Comparison of ENCODE assay signal across 21 cellular contexts in genomic region chr5:141328231-141328630, GRCh38. TPM values are rescaled to one million over a fixed set of nuclear protein-coding genes. Genes with fewer than 3 reads are reported as not detected.
DNase-seq lines count a peak whose midpoint lies in the region; ATAC-seq, FAIRE-seq and TF ChIP-seq lines count a peak whose summit lies in the region.
"Had no signal": no experiment of that assay in that cellular context is flagged by ENCODE, and none has a peak within 500 bp of the region (broad histone marks: within the 10 kb centered on the region; RNA-seq: fewer than 3 reads in every experiment).

No MANE protein-coding gene starts in this region.

- H3K4me1 Mint-ChIP-seq in activated CD4-positive, alpha-beta T cell treated with anti-CD3 and anti-CD28 coated beads for 36 hours = peaks cover 2% of the 10 kb centered on the region
- no peaks in the 10 kb centered on the region for H3K4me1 Mint-ChIP-seq in mesothelial cell of epicardium

- FAIRE-seq in GM12878 (lab: Jason Lieb, UNC) (no peak), HTR-8/SVneo (lab: Jason Lieb, UNC) (no peak)
- FAIRE-seq: G401.6, H54, RCC 7860 had no signal

- no peak overlapping the region for H3K27ac Mint-ChIP-seq in activated CD4-positive, alpha-beta T cell treated with anti-CD3 and anti-CD28 coated beads for 36 hours
- no peak overlapping the region for H3K27ac Mint-ChIP-seq in mesothelial cell of epicardium

- H3K79me1 ChIP-seq in neuronal stem cell (ENCODE audit: low read depth, low read length) = no peaks in the 10 kb centered on the region

- peaks cover 16% of the 10 kb centered on the region for H3K36me3 Mint-ChIP-seq in activated CD4-positive, alpha-beta T cell treated with anti-CD3 and anti-CD28 coated beads for 36 hours (ENCODE audit: low read depth)
- H3K36me3 Mint-ChIP-seq in mesothelial cell of epicardium = peaks cover 6% of the 10 kb centered on the region

- no TSS peak for BruUV-seq in GM12878 (replicated peaks; lab: Mats Ljungman, UMichigan)

- intact Hi-C loops in activated CD4-positive, alpha-beta T cell treated with anti-CD3 and anti-CD28 coated beads for 36 hours (cut with DNase I, micrococcal nuclease) = loop anchor here in 1 of 2 experiments (10.0 kb wide), 1 partner anchor 597 kb away; the partner anchor contains the start of gene DELE1
- intact Hi-C loops in GM12878 (cut with micrococcal nuclease; ENCODE audit: unreplicated experiment) = no loop called here

- SMC1A ChIA-PET in GM12878 (lab: Charles Lee; ENCODE audit: uncharacterized antibody, unreplicated experiment) = interaction anchor here (1.2 to 1.5 kb wide), 4 partner anchors 8 to 102 kb away, joined by 3 to 5 read pairs (median 3); partner anchors contain the start of genes PCDHGA12, PCDHGA2, PCDHGA3 and TAF7

- in situ Hi-C loops in GM12878 (cut with MboI) = loop anchor here (10.0 kb wide), 1 partner anchor 237 kb away; no protein-coding TSS in a partner anchor

- RAD21 ChIA-PET in GM12878 (lab: Charles Lee; ENCODE audit: unreplicated experiment) = interaction anchor here (0.6 to 1.2 kb wide), 2 partner anchors 93 to 343 kb away, joined by 3 to 5 read pairs; partner anchors contain the start of gene PCDHGA11

- H3K4me1 ChIP-seq in BLaER1 (peaks cover 6% of the 10 kb centered on the region), GM12878 (ENCODE audit: control insufficient read depth, insufficient read depth, low read length) (no peaks in the 10 kb centered on the region), neuronal stem cell (ENCODE audit: control insufficient read depth in 2 of 2, insufficient read depth in 1 of 2, low read depth in 1 of 2, low read length in 2 of 2) (no peaks in the 10 kb centered on the region)

- no peak overlapping the region for H3K4me3 Mint-ChIP-seq in activated CD4-positive, alpha-beta T cell treated with anti-CD3 and anti-CD28 coated beads for 36 hours
- no peak overlapping the region for H3K4me3 Mint-ChIP-seq in mesothelial cell of epicardium

- no peak overlapping the region for H4K8ac ChIP-seq in neuronal stem cell (ENCODE audit: low read depth, low read length)

- H3K4me2 ChIP-seq in BLaER1 (no peak overlapping the region), GM12878 (ENCODE audit: control insufficient read depth, insufficient read depth) (no peak overlapping the region), neuronal stem cell (ENCODE audit: insufficient read depth, low read length, poor library complexity, severe bottlenecking) (no peak overlapping the region)

- H3K18ac ChIP-seq in neuronal stem cell (ENCODE audit: low read length) = no peak overlapping the region

- peak; percentile 19 for DNase-seq in activated CD4-positive, alpha-beta T cell treated with anti-CD3 and anti-CD28 coated beads for 36 hours
- no peak for DNase-seq in activated CD4-positive, alpha-beta T cell treated with anti-CD3 and anti-CD28 coated beads for 4 hours
- DNase-seq in GM12878 (ENCODE audit: low read depth, low spot score) (no peak), neuronal stem cell (ENCODE audit: low spot score) (no peak), HK-2 (ENCODE audit: unreplicated experiment) (no peak), mesothelial cell of epicardium (ENCODE audit: low spot score in 2 of 2, unreplicated experiment in 2 of 2) (no peak), HTR-8/SVneo (ENCODE audit: insufficient read length, low spot score) (no peak)
- DNase-seq: 8988T, C1 segment of cervical spinal cord, KBM-7, NCI-H1092 treated with DMSO at 0.1 percent for 48 hours, NCI-H1436 treated with DMSO at 0.1 percent for 48 hours, NCI-H1930, NCI-H2227 treated with DMSO at 0.1 percent for 48 hours, NCI-H510A, SHP77 treated with DMSO at 0.1 percent for 48 hours had no signal

- H3K4me3 ChIP-seq in BLaER1 (0 out of 2 replicates have a peak overlapping the region, but pooled peaks have one; percentile 4), GM12878 (no peak overlapping the region), neuronal stem cell (ENCODE audit: low read length in 2 of 2) (no peak overlapping the region)
- H3K4me3 ChIP-seq: SK-N-MC had no signal

- H2AFZ ChIP-seq in GM12878 (ENCODE audit: control insufficient read depth, low read depth, low read length) (no peak overlapping the region), neuronal stem cell (ENCODE audit: low read length) (no peak overlapping the region)

- peaks cover 39% of the 10 kb centered on the region for H3K27me3 Mint-ChIP-seq in activated CD4-positive, alpha-beta T cell treated with anti-CD3 and anti-CD28 coated beads for 36 hours
- H3K27me3 Mint-ChIP-seq in mesothelial cell of epicardium (ENCODE audit: low read depth) = no peaks in the 10 kb centered on the region

- H3K36me3 ChIP-seq in BLaER1 (peaks cover 41% of the 10 kb centered on the region), GM12878 (ENCODE audit: control insufficient read depth in 2 of 2, insufficient read depth in 2 of 2, low read length in 1 of 2) (no peaks in the 10 kb centered on the region), neuronal stem cell (replicated peaks in 1 of 2; ENCODE audit: control insufficient read depth in 2 of 2, insufficient read depth in 2 of 2, low read length in 2 of 2) (no peaks in the 10 kb centered on the region)

- TF ChIP-seq POLR2A in GM12878 (IDR thresholded peaks at IDR 0.05; ENCODE audit: low read depth, low read length) = no peak

- H2BK5ac ChIP-seq in neuronal stem cell (ENCODE audit: low read length) = no peak overlapping the region

- H2BK15ac ChIP-seq in neuronal stem cell (ENCODE audit: low read length) = no peak overlapping the region

- WGBS in GM12878 (ENCODE audit: insufficient coverage, insufficient replicate concordance, low lambda C conversion rate, missing lambda C conversion rate) = 26% methylated on average over 8 of the region's 8 CpGs
- no CpG with 5 or more reads among the region's 8 CpGs for WGBS in neuronal stem cell (ENCODE audit: extremely low coverage in 2 of 2, insufficient read length in 2 of 2, insufficient replicate concordance in 1 of 2), 2 donors

- peak overlapping the region; percentile 5 for H4K91ac ChIP-seq in neuronal stem cell (ENCODE audit: low read depth, low read length, poor library complexity)

- H3K9ac ChIP-seq in BLaER1 (no peak overlapping the region), GM12878 (ENCODE audit: control insufficient read depth, insufficient read depth, low read length) (no peak overlapping the region), neuronal stem cell (ENCODE audit: low read depth, low read length, poor library complexity) (no peak overlapping the region)

- POLR2A ChIA-PET in activated CD4-positive, alpha-beta T cell treated with anti-CD3 and anti-CD28 coated beads for 36 hours (lab: Charles Lee) = no interaction called here
- POLR2A ChIA-PET in GM12878 (lab: Charles Lee) = interaction anchor here (0.6 kb wide), 1 partner anchor 11 kb away, joined by 3 read pairs; no protein-coding TSS in a partner anchor

- H2BK120ac ChIP-seq in neuronal stem cell (ENCODE audit: low read depth, low read length) = no peak overlapping the region

- no peaks in the 10 kb centered on the region for H3K79me2 ChIP-seq in GM12878 (ENCODE audit: control insufficient read depth, insufficient read depth, low read length)

- no peak for TF ChIP-seq RAD21 in GM12878 (IDR thresholded peaks at IDR 0.05; ENCODE audit: insufficient read depth, low read depth, low read length)

- H3K9me3 ChIP-seq in BLaER1 = peaks cover 82% of the 10 kb centered on the region
- peaks cover 5% of the 10 kb centered on the region; the same call in 2 of the 3 replicates for H3K9me3 ChIP-seq in GM12878 (replicated peaks; ENCODE audit: control insufficient read depth, insufficient read depth, low read length)
- peaks cover 29% of the 10 kb centered on the region in 2 donors for H3K9me3 ChIP-seq in neuronal stem cell (replicated peaks in 1 of 2; ENCODE audit: control insufficient read depth in 2 of 2, insufficient read depth in 1 of 2, low read depth in 1 of 2, low read length in 2 of 2)

- CTCF ChIA-PET in activated CD4-positive, alpha-beta T cell treated with anti-CD3 and anti-CD28 coated beads for 36 hours (lab: Charles Lee) = interaction anchor here (0.6 to 4.1 kb wide), 11 partner anchors 8 to 235 kb away, joined by 3 to 23 read pairs (median 4); partner anchors contain the start of genes PCDHGA2 and TAF7
- CTCF ChIA-PET in GM12878 (lab: Yijun Ruan, JAX) = interaction anchor here (1.5 kb wide), 2 partner anchors 12 to 14 kb away, joined by 3 to 4 read pairs; no protein-coding TSS in a partner anchor

- H2AK5ac ChIP-seq in neuronal stem cell (ENCODE audit: low read depth, low read length) = no peak overlapping the region

- no peaks in the 10 kb centered on the region for H4K20me1 ChIP-seq in BLaER1
- H4K20me1 ChIP-seq in GM12878 (ENCODE audit: control insufficient read depth, insufficient read depth) = no peaks in the 10 kb centered on the region

- no peak for ATAC-seq in activated CD4-positive, alpha-beta T cell treated with anti-CD3 and anti-CD28 coated beads for 36 hours
- no peak for ATAC-seq in GM12878

- peaks cover 24% of the 10 kb centered on the region for H3K9me3 Mint-ChIP-seq in activated CD4-positive, alpha-beta T cell treated with anti-CD3 and anti-CD28 coated beads for 36 hours (ENCODE audit: low read depth)
- peaks cover 58% of the 10 kb centered on the region for H3K9me3 Mint-ChIP-seq in mesothelial cell of epicardium

- H3K23ac ChIP-seq in neuronal stem cell (ENCODE audit: low read depth, low read length, poor library complexity) = no peak overlapping the region

- no peak for TF ChIP-seq EP300 in GM12878 (IDR thresholded peaks at IDR 0.05; ENCODE audit: borderline replicate concordance in 1 of 2, control insufficient read depth in 1 of 2, low read depth in 2 of 2, low read length in 2 of 2)

- peak overlapping the region; percentile 33 for H3K14ac ChIP-seq in neuronal stem cell (ENCODE audit: low read length)

- H3K27me3 ChIP-seq in BLaER1 (no peaks in the 10 kb centered on the region), GM12878 (replicated peaks in 1 of 2; ENCODE audit: control insufficient read depth in 2 of 2, insufficient read depth in 2 of 2, low read length in 1 of 2) (no peaks in the 10 kb centered on the region; a peak in 1 of 4 replicates), neuronal stem cell (ENCODE audit: control insufficient read depth in 3 of 3, insufficient read depth in 3 of 3, low read depth in 1 of 3, low read length in 3 of 3) (no peaks in the 10 kb centered on the region)

- no peak overlapping the region for H3K27ac ChIP-seq in BLaER1
- no peak overlapping the region for H3K27ac ChIP-seq in GM12878 (ENCODE audit: control insufficient read depth, insufficient read depth)
- no peak overlapping the region for H3K27ac ChIP-seq in neuronal stem cell (replicated peaks; ENCODE audit: low read length)
- H3K27ac ChIP-seq: SK-N-MC had no signal

- TF ChIP-seq CTCF in GM12878 (IDR thresholded peaks at IDR 0.05 in 2 of 3, conservative IDR thresholded peaks at IDR 0.05 in 1 of 3; ENCODE audit: control insufficient read depth in 2 of 3, extremely low read depth in 1 of 3, insufficient read depth in 1 of 3, low read depth in 3 of 3, low read length in 3 of 3) = no peak
- TF ChIP-seq CTCF in mesothelial cell of epicardium (IDR thresholded peaks at IDR 0.05; ENCODE audit: unreplicated experiment) = no peak

- H2BK12ac ChIP-seq in neuronal stem cell (ENCODE audit: low read length) = no peak overlapping the region

- H3K4ac ChIP-seq in neuronal stem cell (ENCODE audit: low read length) = no peak overlapping the region

RNA-seq across cellular contexts. Expression of gene PCDHGA1, which starts 2.1 kb away (rescaled TPM):
- under 1 TPM in 1 of 2 experiments, not detected in 1; 0.05 TPM for total RNA-seq in activated CD4-positive, alpha-beta T cell treated with anti-CD3 and anti-CD28 coated beads for 36 hours
- 1.8 and 2.0 TPM in 2 replicates for total RNA-seq in GM12878 (2013; cell fraction: nucleolus; rRNA removed)
- 0.22 and 0.51 TPM in 2 replicates for total RNA-seq in GM12878 (2014; rRNA removed)
- total RNA-seq in GM12878 (2014; rRNA removed; fragmentation: Illumina TruSeq; extraction: Trizol) = 0.18 and 0.32 TPM in 2 replicates
- total RNA-seq in GM12878 (2021) = 0.19 and 0.31 TPM in 2 replicates
- polyA plus RNA-seq in GM12878 (2011; ENCODE audit: low read depth) = 0.16 TPM
- polyA plus RNA-seq in GM12878 (2011; rRNA removed) = 0.17 and 0.19 TPM in 2 replicates
- polyA plus RNA-seq in GM12878 (2011; cell fraction: cytosol; rRNA removed) = 0.05 and 0.10 TPM in 2 replicates
- polyA plus RNA-seq in GM12878 (2011; cell fraction: nucleus; rRNA removed) = 0.37 and 0.43 TPM in 2 replicates
- 0.09 and 0.13 TPM in 2 replicates for polyA plus RNA-seq in GM12878 (2012)
- 0.18 and 0.25 TPM in 2 replicates for polyA plus RNA-seq in GM12878 (2014; fragmentation: Illumina TruSeq; extraction: Trizol)
- polyA plus RNA-seq in GM12878 (2014; fragmentation: Nextera tagmentation; extraction: Ambion mirVana) = under 1 TPM in 1 of 2 experiments, not detected in 1; 0.02 TPM
- 0.24 and 0.25 TPM in 2 replicates for polyA plus RNA-seq in GM12878 (2014; rRNA removed)
- polyA plus RNA-seq in GM12878 (2016; fragmentation: Nextera tagmentation; extraction: Ambion mirVana) = not detected
- polyA minus RNA-seq in GM12878 (2011; rRNA and poly(A)+ RNA removed) = 0.10 and 0.29 TPM in 2 replicates
- polyA minus RNA-seq in GM12878 (2011; cell fraction: cytosol; rRNA and poly(A)+ RNA removed) = not detected in 2 replicates
- polyA minus RNA-seq in GM12878 (2011; cell fraction: nucleus; rRNA and poly(A)+ RNA removed) = 0.24 and 0.48 TPM in 2 replicates
- polyA plus RNA-seq in neuronal stem cell (2013, experiment 1 of 2) = 0.50 TPM
- 0.64 TPM for polyA plus RNA-seq in neuronal stem cell (2013, experiment 2 of 2)
- 0.22 to 0.47 TPM (median 0.34 TPM) in 3 replicates for total RNA-seq in mesothelial cell of epicardium

RNA-seq across cellular contexts. Expression of gene TAF7, which starts 7.6 kb away (rescaled TPM):
- total RNA-seq in activated CD4-positive, alpha-beta T cell treated with anti-CD3 and anti-CD28 coated beads for 36 hours = 10 to 100 TPM; 45.2 to 54.4 TPM
- total RNA-seq in GM12878 (2013; cell fraction: nucleolus; rRNA removed) = 37.7 and 39.7 TPM in 2 replicates
- total RNA-seq in GM12878 (2014; rRNA removed) (55.6 and 66.7 TPM in 2 replicates), GM12878 (2014; rRNA removed; fragmentation: Illumina TruSeq; extraction: Trizol) (69.7 and 70.4 TPM in 2 replicates), GM12878 (2021) (61.4 and 63.3 TPM in 2 replicates), mesothelial cell of epicardium (97.2 to 103 TPM (median 99.6 TPM) in 3 replicates)
- polyA plus RNA-seq in GM12878 (2011; ENCODE audit: low read depth) = 48.5 TPM
- polyA plus RNA-seq in GM12878 (2011; rRNA removed) (42.0 and 63.1 TPM in 2 replicates), GM12878 (2014; fragmentation: Illumina TruSeq; extraction: Trizol) (77.9 and 100 TPM in 2 replicates), GM12878 (2014; fragmentation: Nextera tagmentation; extraction: Ambion mirVana) (10 to 100 TPM; 43.2 to 69.1 TPM), GM12878 (2014; rRNA removed) (55.7 and 69.4 TPM in 2 replicates), GM12878 (2016; fragmentation: Nextera tagmentation; extraction: Ambion mirVana) (10 to 100 TPM; 79.9 to 88.8 TPM)
- polyA plus RNA-seq in GM12878 (2011; cell fraction: cytosol; rRNA removed) = 15.3 and 16.7 TPM in 2 replicates
- polyA plus RNA-seq in GM12878 (2011; cell fraction: nucleus; rRNA removed) = 25.6 and 29.4 TPM in 2 replicates
- polyA plus RNA-seq in GM12878 (2012) = 63.9 and 66.4 TPM in 2 replicates
- 15.1 and 20.3 TPM in 2 replicates for polyA minus RNA-seq in GM12878 (2011; rRNA and poly(A)+ RNA removed)
- 8.0 and 8.3 TPM in 2 replicates for polyA minus RNA-seq in GM12878 (2011; cell fraction: cytosol; rRNA and poly(A)+ RNA removed)
- 13.2 and 20.3 TPM in 2 replicates for polyA minus RNA-seq in GM12878 (2011; cell fraction: nucleus; rRNA and poly(A)+ RNA removed)
- 142 TPM for polyA plus RNA-seq in neuronal stem cell (2013, experiment 1 of 2)
- polyA plus RNA-seq in neuronal stem cell (2013, experiment 2 of 2) = 139 TPM

RNA-seq across cellular contexts. Expression of gene PCDHGA2, which starts 10.3 kb away (rescaled TPM):
- total RNA-seq in activated CD4-positive, alpha-beta T cell treated with anti-CD3 and anti-CD28 coated beads for 36 hours = not detected
- 1.0 and 1.3 TPM in 2 replicates for total RNA-seq in GM12878 (2013; cell fraction: nucleolus; rRNA removed)
- total RNA-seq in GM12878 (2014; rRNA removed) = 0.06 TPM in 1 of 2 replicates, not detected in the other
- total RNA-seq in GM12878 (2014; rRNA removed; fragmentation: Illumina TruSeq; extraction: Trizol) = 0.04 and 0.05 TPM in 2 replicates
- 0.05 and 0.11 TPM in 2 replicates for total RNA-seq in GM12878 (2021)
- not detected for polyA plus RNA-seq in GM12878 (2011; ENCODE audit: low read depth)
- polyA plus RNA-seq in GM12878 (2011; rRNA removed) = 0.04 and 0.11 TPM in 2 replicates
- 0.01 and 0.03 TPM in 2 replicates for polyA plus RNA-seq in GM12878 (2011; cell fraction: cytosol; rRNA removed)
- 0.18 and 0.25 TPM in 2 replicates for polyA plus RNA-seq in GM12878 (2011; cell fraction: nucleus; rRNA removed)
- polyA plus RNA-seq in GM12878 (2012) = 0.04 and 0.11 TPM in 2 replicates
- polyA plus RNA-seq in GM12878 (2014; fragmentation: Illumina TruSeq; extraction: Trizol) = 0.03 and 0.08 TPM in 2 replicates
- not detected for polyA plus RNA-seq in GM12878 (2014; fragmentation: Nextera tagmentation; extraction: Ambion mirVana)
- 0.03 and 0.10 TPM in 2 replicates for polyA plus RNA-seq in GM12878 (2014; rRNA removed)
- polyA plus RNA-seq in GM12878 (2016; fragmentation: Nextera tagmentation; extraction: Ambion mirVana) = not detected
- 0.07 and 0.15 TPM in 2 replicates for polyA minus RNA-seq in GM12878 (2011; rRNA and poly(A)+ RNA removed)
- not detected in 2 replicates for polyA minus RNA-seq in GM12878 (2011; cell fraction: cytosol; rRNA and poly(A)+ RNA removed)
- polyA minus RNA-seq in GM12878 (2011; cell fraction: nucleus; rRNA and poly(A)+ RNA removed) = 0.24 and 0.29 TPM in 2 replicates
- polyA plus RNA-seq in neuronal stem cell (2013, experiment 1 of 2) = 0.17 TPM
- 0.14 TPM for polyA plus RNA-seq in neuronal stem cell (2013, experiment 2 of 2)
- 0.11 to 0.33 TPM (median 0.32 TPM) in 3 replicates for total RNA-seq in mesothelial cell of epicardium

RNA-seq across cellular contexts. Expression of gene PCDHGA3, which starts 15.4 kb away (rescaled TPM):
- not detected for total RNA-seq in activated CD4-positive, alpha-beta T cell treated with anti-CD3 and anti-CD28 coated beads for 36 hours
- 0.61 and 0.71 TPM in 2 replicates for total RNA-seq in GM12878 (2013; cell fraction: nucleolus; rRNA removed)
- total RNA-seq in GM12878 (2014; rRNA removed) = 0.05 and 0.11 TPM in 2 replicates
- not detected in 2 replicates for total RNA-seq in GM12878 (2014; rRNA removed; fragmentation: Illumina TruSeq; extraction: Trizol)
- total RNA-seq in GM12878 (2021) = 0.08 and 0.10 TPM in 2 replicates
- not detected for polyA plus RNA-seq in GM12878 (2011; ENCODE audit: low read depth)
- polyA plus RNA-seq in GM12878 (2011; rRNA removed) = 0.04 TPM in 1 of 2 replicates, not detected in the other
- polyA plus RNA-seq in GM12878 (2011; cell fraction: cytosol; rRNA removed) = 0.01 TPM in 1 of 2 replicates, not detected in the other
- polyA plus RNA-seq in GM12878 (2011; cell fraction: nucleus; rRNA removed) = 0.16 and 0.24 TPM in 2 replicates
- polyA plus RNA-seq in GM12878 (2012) = 0.03 and 0.07 TPM in 2 replicates
- 0.06 TPM in 1 of 2 replicates, not detected in the other for polyA plus RNA-seq in GM12878 (2014; fragmentation: Illumina TruSeq; extraction: Trizol)
- not detected for polyA plus RNA-seq in GM12878 (2014; fragmentation: Nextera tagmentation; extraction: Ambion mirVana)
- not detected in 2 replicates for polyA plus RNA-seq in GM12878 (2014; rRNA removed)
- under 1 TPM in 1 of 2 experiments, not detected in 1; 0.17 TPM for polyA plus RNA-seq in GM12878 (2016; fragmentation: Nextera tagmentation; extraction: Ambion mirVana)
- polyA minus RNA-seq in GM12878 (2011; rRNA and poly(A)+ RNA removed) = 0.10 TPM in 1 of 2 replicates, not detected in the other
- not detected in 2 replicates for polyA minus RNA-seq in GM12878 (2011; cell fraction: cytosol; rRNA and poly(A)+ RNA removed)
- polyA minus RNA-seq in GM12878 (2011; cell fraction: nucleus; rRNA and poly(A)+ RNA removed) = 0.12 and 0.48 TPM in 2 replicates
- 0.04 TPM for polyA plus RNA-seq in neuronal stem cell (2013, experiment 1 of 2)
- polyA plus RNA-seq in neuronal stem cell (2013, experiment 2 of 2) = 0.06 TPM
- total RNA-seq in mesothelial cell of epicardium = 0.07 to 0.16 TPM (median 0.13 TPM) in 3 replicates

RNA-seq across cellular contexts. Expression of gene PCDHGB1, which starts 21.7 kb away (rescaled TPM):
- not detected for total RNA-seq in activated CD4-positive, alpha-beta T cell treated with anti-CD3 and anti-CD28 coated beads for 36 hours
- total RNA-seq in GM12878 (2013; cell fraction: nucleolus; rRNA removed) = 2.7 and 3.0 TPM in 2 replicates
- total RNA-seq in GM12878 (2014; rRNA removed) = 0.06 and 0.11 TPM in 2 replicates
- 0.09 and 0.14 TPM in 2 replicates for total RNA-seq in GM12878 (2014; rRNA removed; fragmentation: Illumina TruSeq; extraction: Trizol)
- total RNA-seq in GM12878 (2021) = 0.16 and 0.21 TPM in 2 replicates
- polyA plus RNA-seq in GM12878 (2011; ENCODE audit: low read depth) = not detected
- polyA plus RNA-seq in GM12878 (2011; rRNA removed) = 0.19 TPM in 1 of 2 replicates, not detected in the other
- 0.04 and 0.12 TPM in 2 replicates for polyA plus RNA-seq in GM12878 (2011; cell fraction: cytosol; rRNA removed)
- 0.31 and 0.32 TPM in 2 replicates for polyA plus RNA-seq in GM12878 (2011; cell fraction: nucleus; rRNA removed)
- polyA plus RNA-seq in GM12878 (2012) = 0.04 TPM in 1 of 2 replicates, not detected in the other
- polyA plus RNA-seq in GM12878 (2014; fragmentation: Illumina TruSeq; extraction: Trizol) = 0.04 TPM in 1 of 2 replicates, not detected in the other
- not detected for polyA plus RNA-seq in GM12878 (2014; fragmentation: Nextera tagmentation; extraction: Ambion mirVana)
- polyA plus RNA-seq in GM12878 (2014; rRNA removed) = 0.08 and 0.28 TPM in 2 replicates
- polyA plus RNA-seq in GM12878 (2016; fragmentation: Nextera tagmentation; extraction: Ambion mirVana) = under 1 TPM; 0.08 to 0.40 TPM
- polyA minus RNA-seq in GM12878 (2011; rRNA and poly(A)+ RNA removed) = 0.22 and 0.36 TPM in 2 replicates
- polyA minus RNA-seq in GM12878 (2011; cell fraction: cytosol; rRNA and poly(A)+ RNA removed) = not detected in 2 replicates
- polyA minus RNA-seq in GM12878 (2011; cell fraction: nucleus; rRNA and poly(A)+ RNA removed) = 0.60 and 1.1 TPM in 2 replicates
- 0.66 TPM for polyA plus RNA-seq in neuronal stem cell (2013, experiment 1 of 2)
- polyA plus RNA-seq in neuronal stem cell (2013, experiment 2 of 2) = 0.66 TPM
- 1.7 to 2.0 TPM (median 2.0 TPM) in 3 replicates for total RNA-seq in mesothelial cell of epicardium
